In genomic region chr6:152605901-152606390, GRCh38 we compare ENCODE assay signal across 15 cellular contexts. TPM values are rescaled to one million over a fixed set of nuclear protein-coding genes. Genes with fewer than 3 reads are reported as not detected.
A peak's percentile ranks its signal among the peaks of the same experiment; 100 is the strongest.
DNase-seq lines count a peak whose midpoint lies in the region; ATAC-seq and TF ChIP-seq lines count a peak whose summit lies in the region.
"Had no signal": no experiment of that assay in that cellular context is flagged by ENCODE, and none has a peak within 500 bp of the region (broad histone marks: within the 10 kb centered on the region; RNA-seq: fewer than 3 reads in every experiment).

No MANE protein-coding gene starts in this region.

- H3K9me3 ChIP-seq in SK-N-MC (ENCODE audit: low read depth, low read length), result no peaks in the 10 kb centered on the region

- H3K4me3 ChIP-seq in AG10803 (ENCODE audit: low read length) (no peak overlapping the region), SK-N-MC (no peak overlapping the region)

- peak overlapping the region; percentile 86 for H3K27ac ChIP-seq in SK-N-MC

- TF ChIP-seq CTCF in AG10803 (conservative IDR thresholded peaks at IDR 0.05; ENCODE audit: low read length), result no peak

- H3K9ac ChIP-seq in SK-N-MC (ENCODE audit: insufficient read length), result no peak overlapping the region

- DNase-seq in AG10803 (ENCODE audit: low read depth) (peak; percentile 63), SK-N-MC (ENCODE audit: low read depth, low spot score) (no peak), fibroblast of gingiva (ENCODE audit: low read depth) (peak; percentile 18), putamen (ENCODE audit: low spot score) (peak; percentile 25), Right ventricle myocardium inferior (ENCODE audit: missing footprints) (no peak), superior temporal gyrus (ENCODE audit: extremely low spot score) (no peak)
- DNase-seq in effector CD4-positive, alpha-beta T cell, result no peak
- DNase-seq: GF-D8, NCI-H1048, NCI-H1436 treated with DMSO at 0.1 percent for 48 hours, NCI-H2081, NCI-H510A treated with DMSO at 0.1 percent for 48 hours, NCI-H82, Right ventricle myocardium superior had no signal

- ATAC-seq in Right ventricle myocardium inferior, result no peak
- ATAC-seq: HepG2 had no signal

- no peaks in the 10 kb centered on the region for H3K36me3 ChIP-seq in SK-N-MC (ENCODE audit: insufficient read depth, low read length)

- intact Hi-C loops in Right ventricle myocardium inferior (cut with DNase I), result loop anchor here (2.0 kb wide), 1 partner anchor 31 kb away; the partner anchor contains the start of gene SYNE1

RNA-seq across cellular contexts. Expression of gene SYNE1, which starts 31.2 kb away (rescaled TPM):
- 84.2 TPM for total RNA-seq in Right ventricle myocardium inferior

Comparison
In these comparisons a context has a peak if more than half of its experiments do, and no peak if none do; other contexts are left out.
1. DNase-seq: peak in AG10803 (single experiment), fibroblast of gingiva (single experiment) and putamen (single experiment); none in SK-N-MC (single experiment), Right ventricle myocardium inferior (single experiment), superior temporal gyrus (single experiment) and effector CD4-positive, alpha-beta T cell (single experiment).